ENCODE assay signal across 20 cellular contexts in the genomic region with DNA sequence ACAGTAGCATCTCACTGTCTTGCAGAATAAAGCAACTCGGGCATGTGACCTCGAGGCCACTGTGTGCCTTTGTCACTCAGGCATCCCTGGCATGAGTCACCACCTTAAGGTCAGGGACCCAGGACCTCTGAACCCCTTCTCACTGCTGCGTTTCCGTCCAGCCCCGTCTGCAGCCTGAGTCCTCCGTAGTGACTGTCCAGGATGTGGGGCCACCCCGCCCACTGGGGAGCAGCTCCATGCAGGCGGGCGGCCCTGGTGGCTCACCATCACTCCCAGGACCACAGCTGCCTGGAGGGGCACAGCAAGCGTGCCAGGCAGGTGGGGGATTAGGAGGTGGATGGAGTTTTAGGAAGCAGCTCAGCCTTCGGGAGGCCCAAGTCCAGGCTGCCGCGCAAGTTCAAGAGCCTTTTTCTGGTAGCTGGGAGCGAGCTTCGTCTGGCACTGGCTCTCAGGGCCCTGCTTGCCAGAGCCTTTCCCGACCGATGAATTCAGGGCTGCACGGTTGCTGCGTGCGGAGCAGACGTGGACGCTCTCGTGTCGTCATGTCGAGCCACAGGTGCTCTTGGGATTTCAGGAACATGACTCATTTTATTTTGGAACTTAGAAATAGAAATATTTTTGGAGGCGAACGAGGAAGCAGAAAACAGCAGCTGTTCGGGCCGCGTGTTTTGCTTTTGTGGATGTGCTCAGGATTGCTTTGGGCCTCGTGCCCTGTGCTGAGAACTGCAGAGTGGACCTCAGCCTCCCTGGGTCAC. TPM values are rescaled to one million over a fixed set of nuclear protein-coding genes. Genes with fewer than 3 reads are reported as not detected.
DNase-seq lines count a peak whose midpoint lies in the region; TF ChIP-seq lines count a peak whose summit lies in the region.
"Had no signal": no experiment of that assay in that cellular context is flagged by ENCODE, and none has a peak within 500 bp of the region (broad histone marks: within the 10 kb centered on the region; RNA-seq: fewer than 3 reads in every experiment).

No MANE protein-coding gene starts in this region.

- H3K27ac Mint-ChIP-seq in progenitor cell of endocrine pancreas: no peak overlapping the region
- H3K27ac Mint-ChIP-seq: CD4-positive, alpha-beta memory T cell had no signal

- H3K36me3 Mint-ChIP-seq in progenitor cell of endocrine pancreas (ENCODE audit: insufficient read depth): peaks cover 1% of the 10 kb centered on the region

- H4K20me1 ChIP-seq in smooth muscle cell (ENCODE audit: low read depth): peaks cover 49% of the 10 kb centered on the region

- H3K27me3 ChIP-seq in neuronal stem cell (ENCODE audit: control insufficient read depth in 3 of 3, insufficient read depth in 3 of 3, low read depth in 1 of 3, low read length in 3 of 3) (no peaks in the 10 kb centered on the region), skeletal muscle satellite cell (ENCODE audit: control insufficient read depth, insufficient read depth, low read length) (no peaks in the 10 kb centered on the region), smooth muscle cell (ENCODE audit: low read depth) (no peaks in the 10 kb centered on the region)
- H3K27me3 ChIP-seq: SJSA1 had no signal

- H3K36me3 ChIP-seq in neuronal stem cell (replicated peaks in 1 of 2; ENCODE audit: control insufficient read depth in 2 of 2, insufficient read depth in 2 of 2, low read length in 2 of 2) (peaks cover 28 to 67% of the 10 kb centered on the region in 2 donors), skeletal muscle satellite cell (ENCODE audit: insufficient read depth, low read length) (peaks cover 70% of the 10 kb centered on the region), smooth muscle cell (ENCODE audit: low read depth) (no peaks in the 10 kb centered on the region)

- H3K4me3 ChIP-seq in neuronal stem cell (ENCODE audit: low read length in 2 of 2) (no peak overlapping the region), skeletal muscle satellite cell (ENCODE audit: low read length) (no peak overlapping the region), smooth muscle cell (no peak overlapping the region)
- H3K4me3 ChIP-seq: GM23248, K562, SJSA1 had no signal

- H3K14ac ChIP-seq in neuronal stem cell (ENCODE audit: low read length): peak overlapping the region; percentile 82

- H4K8ac ChIP-seq in neuronal stem cell (ENCODE audit: low read depth, low read length): no peak overlapping the region

- H3K27me3 Mint-ChIP-seq in progenitor cell of endocrine pancreas: no peaks in the 10 kb centered on the region
- H3K27me3 Mint-ChIP-seq: CD4-positive, alpha-beta memory T cell had no signal

- no peak overlapping the region for H3K4me3 Mint-ChIP-seq in progenitor cell of endocrine pancreas (ENCODE audit: low read depth)
- H3K4me3 Mint-ChIP-seq: CD4-positive, alpha-beta memory T cell had no signal

- H3K9ac ChIP-seq in neuronal stem cell (ENCODE audit: low read depth, low read length, poor library complexity) (no peak overlapping the region), skeletal muscle satellite cell (ENCODE audit: low read depth, low read length) (no peak overlapping the region), smooth muscle cell (ENCODE audit: low read depth) (no peak overlapping the region)
- H3K9ac ChIP-seq: GM23248 had no signal

- H3K79me1 ChIP-seq in neuronal stem cell (ENCODE audit: low read depth, low read length): peaks cover 11% of the 10 kb centered on the region

- no peaks in the 10 kb centered on the region for H3F3A ChIP-seq in smooth muscle cell (ENCODE audit: low read depth)

- H2BK15ac ChIP-seq in neuronal stem cell (ENCODE audit: low read length): no peak overlapping the region

- H3K4me1 Mint-ChIP-seq in progenitor cell of endocrine pancreas (ENCODE audit: low read depth): no peaks in the 10 kb centered on the region
- H3K4me1 Mint-ChIP-seq: CD4-positive, alpha-beta memory T cell had no signal

- peaks cover 0 to 2% of the 10 kb centered on the region in 2 donors for H3K4me1 ChIP-seq in neuronal stem cell (ENCODE audit: control insufficient read depth in 2 of 2, insufficient read depth in 1 of 2, low read depth in 1 of 2, low read length in 2 of 2)
- peaks cover 13% of the 10 kb centered on the region for H3K4me1 ChIP-seq in skeletal muscle satellite cell (ENCODE audit: control insufficient read depth, insufficient read depth, low read length)
- no peaks in the 10 kb centered on the region for H3K4me1 ChIP-seq in smooth muscle cell (ENCODE audit: low read depth)
- H3K4me1 ChIP-seq: SJSA1 had no signal

- no peak overlapping the region for H3K23ac ChIP-seq in neuronal stem cell (ENCODE audit: low read depth, low read length, poor library complexity)

- H3K9me3 Mint-ChIP-seq in progenitor cell of endocrine pancreas (ENCODE audit: low read depth): no peaks in the 10 kb centered on the region

- H2AK5ac ChIP-seq in neuronal stem cell (ENCODE audit: low read depth, low read length): no peak overlapping the region

- H2BK12ac ChIP-seq in neuronal stem cell (ENCODE audit: low read length): peak overlapping the region; percentile 58

- no peaks in the 10 kb centered on the region for H3K9me3 ChIP-seq in neuronal stem cell (replicated peaks in 1 of 2; ENCODE audit: control insufficient read depth in 2 of 2, insufficient read depth in 1 of 2, low read depth in 1 of 2, low read length in 2 of 2)
- no peaks in the 10 kb centered on the region for H3K9me3 ChIP-seq in skeletal muscle satellite cell (replicated peaks; ENCODE audit: low read length)
- no peaks in the 10 kb centered on the region for H3K9me3 ChIP-seq in smooth muscle cell (replicated peaks; ENCODE audit: low read depth)
- H3K9me3 ChIP-seq: SJSA1 had no signal

- no peak overlapping the region for H3K4ac ChIP-seq in neuronal stem cell (ENCODE audit: low read length)

- no peak overlapping the region for H3K18ac ChIP-seq in neuronal stem cell (ENCODE audit: low read length)

- H2AFZ ChIP-seq in neuronal stem cell (ENCODE audit: low read length) (no peak overlapping the region), smooth muscle cell (ENCODE audit: low read depth) (no peak overlapping the region)
- H2AFZ ChIP-seq: GM23248 had no signal

- H2BK5ac ChIP-seq in neuronal stem cell (ENCODE audit: low read length): peak overlapping the region; percentile 39

- H3K4me2 ChIP-seq in neuronal stem cell (ENCODE audit: insufficient read depth, low read length, poor library complexity, severe bottlenecking) (no peak overlapping the region), skeletal muscle satellite cell (ENCODE audit: low read length) (peak overlapping the region; percentile 1), smooth muscle cell (no peak overlapping the region)

- no peak overlapping the region for H2BK120ac ChIP-seq in neuronal stem cell (ENCODE audit: low read depth, low read length)

- H4K91ac ChIP-seq in neuronal stem cell (ENCODE audit: low read depth, low read length, poor library complexity): no peak overlapping the region

- WGBS in neuronal stem cell (ENCODE audit: extremely low coverage in 2 of 2, insufficient read length in 2 of 2, insufficient replicate concordance in 1 of 2), 2 donors: no CpG with 5 or more reads among the region's 31 CpGs
- WGBS in smooth muscle cell (ENCODE audit: low lambda C conversion rate): 97% methylated on average over 31 of the region's 31 CpGs

- DNase-seq in LHCN-M2 (ENCODE audit: low read depth) (peak; percentile 66), dermis blood vessel endothelial cell (peak; percentile 7), neuronal stem cell (ENCODE audit: low spot score) (no peak), SIG-M5 treated with dmso at 0.1 percent for 504 hours (lab: John Stamatoyannopoulos, UW; ENCODE audit: unreplicated experiment) (no peak), smooth muscle cell (lab: John Stamatoyannopoulos, UW; ENCODE audit: unreplicated experiment) (no peak), progenitor cell of endocrine pancreas (ENCODE audit: low spot score, unreplicated experiment) (no peak)
- DNase-seq: ACHN, AML-193, DMS79, GM23248, NCI-H1417 treated with DMSO at 0.1 percent for 48 hours, NCI-H2029, NCI-H2171 treated with DMSO at 0.1 percent for 48 hours, NCI-H748 treated with DMSO at 0.1 percent for 48 hours, OCI-M1, RPMI8226 had no signal

- H3K27ac ChIP-seq in neuronal stem cell (replicated peaks; ENCODE audit: low read length): no peak overlapping the region
- H3K27ac ChIP-seq in smooth muscle cell (ENCODE audit: low read depth): no peak overlapping the region
- H3K27ac ChIP-seq: GM23248, SJSA1 had no signal

- H3K79me2 ChIP-seq in smooth muscle cell (ENCODE audit: low read depth): no peaks in the 10 kb centered on the region

- TF ChIP-seq CTCF in smooth muscle cell (IDR thresholded peaks at IDR 0.05; ENCODE audit: borderline replicate concordance, insufficient read depth, poor library complexity, severe bottlenecking): no peak
- TF ChIP-seq CTCF in progenitor cell of endocrine pancreas (IDR thresholded peaks at IDR 0.05; ENCODE audit: unreplicated experiment): no peak

RNA-seq across cellular contexts. Expression of gene KCTD5, which starts 16.9 kb away (rescaled TPM):
- 39.8 and 40.9 TPM in 2 replicates for total RNA-seq in LHCN-M2 (2014; rRNA removed)
- polyA plus RNA-seq in LHCN-M2 (2012): 28.7 TPM
- total RNA-seq in dermis blood vessel endothelial cell: 25.2 and 27.6 TPM in 2 replicates
- polyA plus RNA-seq in neuronal stem cell (2013, experiment 1 of 2): 26.1 TPM
- polyA plus RNA-seq in neuronal stem cell (2013, experiment 2 of 2): 27.0 TPM
- total RNA-seq in skeletal muscle satellite cell (2012; rRNA removed): 21.8 and 23.6 TPM in 2 replicates
- 27.0 and 38.2 TPM in 2 replicates for total RNA-seq in smooth muscle cell
- polyA plus RNA-seq in smooth muscle cell: 35.5 and 36.6 TPM in 2 replicates
- total RNA-seq in progenitor cell of endocrine pancreas: 21.4 and 24.5 TPM in 2 replicates

RNA-seq across cellular contexts. Expression of gene PRSS27, which starts 20.9 kb away (rescaled TPM):
- total RNA-seq in LHCN-M2 (2014; rRNA removed) (1.0 and 1.4 TPM in 2 replicates), dermis blood vessel endothelial cell (0.09 and 0.51 TPM in 2 replicates), smooth muscle cell (0.63 and 2.7 TPM in 2 replicates), progenitor cell of endocrine pancreas (6.3 and 6.6 TPM in 2 replicates)
- 0.45 TPM for polyA plus RNA-seq in LHCN-M2 (2012)
- 3.6 TPM for polyA plus RNA-seq in neuronal stem cell (2013, experiment 1 of 2)
- polyA plus RNA-seq in neuronal stem cell (2013, experiment 2 of 2): 3.8 TPM
- total RNA-seq in skeletal muscle satellite cell (2012; rRNA removed): 0.44 and 0.51 TPM in 2 replicates
- 2.3 and 3.3 TPM in 2 replicates for polyA plus RNA-seq in smooth muscle cell
- polyA plus RNA-seq: CD4-positive, alpha-beta memory T cell had no signal

RNA-seq across cellular contexts. Expression of gene SRRM2, which starts 53.3 kb away (rescaled TPM):
- total RNA-seq in LHCN-M2 (2014; rRNA removed) (66.8 and 84.7 TPM in 2 replicates), dermis blood vessel endothelial cell (59.5 and 66.2 TPM in 2 replicates), smooth muscle cell (83.0 and 125 TPM in 2 replicates), progenitor cell of endocrine pancreas (817 and 838 TPM in 2 replicates)
- polyA plus RNA-seq in LHCN-M2 (2012): 206 TPM
- polyA plus RNA-seq in neuronal stem cell (2013, experiment 1 of 2): 516 TPM
- 512 TPM for polyA plus RNA-seq in neuronal stem cell (2013, experiment 2 of 2)
- total RNA-seq in skeletal muscle satellite cell (2012; rRNA removed): 50.2 and 53.7 TPM in 2 replicates
- 280 and 434 TPM in 2 replicates for polyA plus RNA-seq in smooth muscle cell

Comparison
In these comparisons a context has a peak if more than half of its experiments do, and no peak if none do; other contexts are left out.
1. DNase-seq: peak in LHCN-M2 (single experiment) and dermis blood vessel endothelial cell (single experiment); none in neuronal stem cell (single experiment), SIG-M5 treated with dmso at 0.1 percent for 504 hours (single experiment), smooth muscle cell (single experiment) and progenitor cell of endocrine pancreas (single experiment).